Comparison of ENCODE assay signal across 1 cellular context in the genomic region with DNA sequence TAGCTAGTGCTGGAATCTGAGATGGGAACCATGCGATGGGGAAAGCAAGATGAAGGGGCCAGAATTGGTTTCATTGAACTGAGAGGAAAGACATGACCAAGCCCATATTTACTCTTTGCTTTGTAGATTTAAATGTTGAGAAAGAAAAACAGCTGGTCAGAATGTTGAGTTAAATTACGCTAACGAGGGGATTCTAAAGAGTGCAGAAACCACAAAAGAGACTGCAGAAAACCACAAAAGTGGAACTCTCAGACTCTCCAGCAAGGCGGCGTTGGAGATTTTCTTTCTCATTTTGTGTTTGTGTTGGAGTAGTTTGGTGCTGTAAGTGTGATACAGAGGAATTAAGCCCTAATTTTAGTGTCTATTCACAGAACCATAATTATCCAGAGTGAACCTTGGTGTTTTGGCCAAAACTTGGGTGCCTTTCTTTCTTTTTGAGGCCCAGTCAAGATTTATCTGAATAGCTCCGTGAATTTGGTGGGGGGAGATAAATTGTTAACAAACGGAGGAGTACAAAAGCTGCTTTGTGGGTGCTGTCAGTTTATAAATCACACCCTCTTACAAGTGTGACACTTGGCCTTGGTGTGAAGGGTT.
A peak's percentile ranks its signal among the peaks of the same experiment; 100 is the strongest.
TF ChIP-seq lines count a peak whose summit lies in the region.

No MANE protein-coding gene starts in this region.

TF ChIP-seq in H1, 55 proteins besides CTCF, POLR2A, EP300 and RAD21:
- TF ChIP-seq BACH1 (IDR thresholded peaks at IDR 0.05; ENCODE audit: low read length) (no peak), SP4 (IDR thresholded peaks at IDR 0.05; ENCODE audit: low read length) (0 out of 2 replicates have a peak, but pooled peaks have one; percentile 17)
